Comparison of ENCODE assay signal across 1 cellular context in the genomic region with DNA sequence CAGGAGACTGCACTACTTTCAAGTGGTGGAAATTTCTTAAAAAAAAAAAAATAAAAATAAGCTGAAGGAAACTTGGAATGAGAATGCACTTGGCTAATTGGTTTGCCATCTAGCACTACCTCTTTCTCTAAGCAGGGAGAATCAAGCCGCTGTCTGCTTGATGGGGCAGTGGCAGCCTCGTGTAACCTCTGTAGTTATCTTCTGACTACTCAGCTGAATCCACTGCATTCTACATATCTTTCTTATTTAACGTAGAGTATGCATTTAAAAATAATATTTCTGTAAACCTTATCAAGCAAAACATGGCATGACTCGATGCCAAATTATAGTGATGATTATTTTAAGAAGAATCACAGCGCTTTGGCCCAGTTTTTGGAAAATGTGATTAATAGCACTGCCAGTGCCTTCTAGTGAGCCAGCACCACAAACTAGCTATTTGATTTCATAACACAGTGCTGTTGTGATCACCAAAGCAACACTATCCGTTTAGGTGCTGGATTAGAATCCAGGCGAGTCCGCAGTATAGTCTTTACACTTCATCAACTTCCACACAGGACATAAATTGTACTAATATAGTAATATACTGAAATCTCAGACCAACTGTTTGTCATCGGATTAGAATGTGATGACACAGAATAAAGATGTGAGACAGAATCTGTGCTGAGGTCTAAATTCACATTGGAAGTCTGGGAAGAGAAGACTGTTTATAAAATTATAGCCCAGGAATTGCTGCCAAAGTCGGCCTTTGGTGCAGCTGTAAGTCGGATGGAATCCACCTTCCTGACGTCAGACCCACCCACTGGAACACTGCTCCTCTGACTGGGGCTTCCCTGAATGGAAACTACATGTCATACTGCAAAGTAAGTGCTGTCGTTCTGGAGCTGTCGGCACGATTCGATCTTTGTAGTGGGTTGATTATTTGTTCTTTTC.
TF ChIP-seq lines count a peak whose summit lies in the region.

No MANE protein-coding gene starts in this region.

TF ChIP-seq in SK-N-SH treated with all-trans-retinoic acid at 6 μM for 48 hours, 23 proteins besides CTCF, POLR2A, EP300 and RAD21 (continued from another document):
- TF ChIP-seq, protein P1, sequence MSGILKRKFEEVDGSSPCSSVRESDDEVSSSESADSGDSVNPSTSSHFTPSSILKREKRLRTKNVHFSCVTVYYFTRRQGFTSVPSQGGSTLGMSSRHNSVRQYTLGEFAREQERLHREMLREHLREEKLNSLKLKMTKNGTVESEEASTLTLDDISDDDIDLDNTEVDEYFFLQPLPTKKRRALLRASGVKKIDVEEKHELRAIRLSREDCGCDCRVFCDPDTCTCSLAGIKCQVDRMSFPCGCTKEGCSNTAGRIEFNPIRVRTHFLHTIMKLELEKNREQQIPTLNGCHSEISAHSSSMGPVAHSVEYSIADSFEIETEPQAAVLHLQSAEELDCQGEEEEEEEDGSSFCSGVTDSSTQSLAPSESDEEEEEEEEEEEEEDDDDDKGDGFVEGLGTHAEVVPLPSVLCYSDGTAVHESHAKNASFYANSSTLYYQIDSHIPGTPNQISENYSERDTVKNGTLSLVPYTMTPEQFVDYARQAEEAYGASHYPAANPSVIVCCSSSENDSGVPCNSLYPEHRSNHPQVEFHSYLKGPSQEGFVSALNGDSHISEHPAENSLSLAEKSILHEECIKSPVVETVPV (CRISPR knock-in tag; IDR thresholded peaks at IDR 0.05), result no peak
- TF ChIP-seq ZFP30 (CRISPR knock-in tag; IDR thresholded peaks at IDR 0.05) (0 out of 2 replicates have a peak, but pooled peaks have one; percentile 35), TCF4 (CRISPR knock-in tag; IDR thresholded peaks at IDR 0.05; ENCODE audit: borderline replicate concordance) (no peak), TOX (CRISPR knock-in tag; IDR thresholded peaks at IDR 0.05; ENCODE audit: borderline replicate concordance) (no peak; the same call in 1 of the 2 replicates), OSR1 (CRISPR knock-in tag; IDR thresholded peaks at IDR 0.05) (no peak), ESRRG (CRISPR knock-in tag; IDR thresholded peaks at IDR 0.05) (no peak), BACH2 (CRISPR knock-in tag; IDR thresholded peaks at IDR 0.05; ENCODE audit: borderline replicate concordance) (no peak)
- TF ChIP-seq, protein P2, sequence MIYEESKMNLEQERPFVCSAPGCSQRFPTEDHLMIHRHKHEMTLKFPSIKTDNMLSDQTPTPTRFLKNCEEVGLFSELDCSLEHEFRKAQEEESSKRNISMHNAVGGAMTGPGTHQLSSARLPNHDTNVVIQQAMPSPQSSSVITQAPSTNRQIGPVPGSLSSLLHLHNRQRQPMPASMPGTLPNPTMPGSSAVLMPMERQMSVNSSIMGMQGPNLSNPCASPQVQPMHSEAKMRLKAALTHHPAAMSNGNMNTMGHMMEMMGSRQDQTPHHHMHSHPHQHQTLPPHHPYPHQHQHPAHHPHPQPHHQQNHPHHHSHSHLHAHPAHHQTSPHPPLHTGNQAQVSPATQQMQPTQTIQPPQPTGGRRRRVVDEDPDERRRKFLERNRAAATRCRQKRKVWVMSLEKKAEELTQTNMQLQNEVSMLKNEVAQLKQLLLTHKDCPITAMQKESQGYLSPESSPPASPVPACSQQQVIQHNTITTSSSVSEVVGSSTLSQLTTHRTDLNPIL (CRISPR knock-in tag; IDR thresholded peaks at IDR 0.05; ENCODE audit: low read depth), result peak; percentile 83
TF ChIP-seq in SK-N-SH treated with all-trans-retinoic acid at 6 μM for 48 hours: peak in this region for 4.
